Comparison of ENCODE assay signal across 8 cellular contexts in genomic region chr12:98399532-98399931, GRCh38.
A peak's percentile ranks its signal among the peaks of the same experiment; 100 is the strongest.
DNase-seq lines count a peak whose midpoint lies in the region; ATAC-seq, FAIRE-seq and TF ChIP-seq lines count a peak whose summit lies in the region.

No MANE protein-coding gene starts in this region.

- WGBS in pancreas, 2 donors: 42 to 47% methylated on average over 9 of the region's 9 CpGs

- no peaks in the 10 kb centered on the region for H3K9me3 ChIP-seq in pancreas

- H3K4me3 ChIP-seq in brain microvascular endothelial cell (ENCODE audit: low read depth, low read length) (no peak overlapping the region), pancreas (no peak overlapping the region)

- no peak for TF ChIP-seq RAD21 in Ishikawa (IDR thresholded peaks at IDR 0.05; ENCODE audit: low read depth)

- H3K27me3 ChIP-seq in brain microvascular endothelial cell (replicated peaks) (no peaks in the 10 kb centered on the region), pancreas (no peaks in the 10 kb centered on the region)

- intact Hi-C loops in pancreas (cut with DNase I): loop anchor here in 1 of 3 donors (10.0 kb wide), 1 partner anchor 1415 kb away; no protein-coding TSS in a partner anchor

- TF ChIP-seq CTCF in brain microvascular endothelial cell (IDR thresholded peaks at IDR 0.05; ENCODE audit: low read depth, low read length, missing control alignments): no peak
- no peak for TF ChIP-seq CTCF in pancreas (IDR thresholded peaks at IDR 0.05)

- H3K4me1 ChIP-seq in pancreas: no peaks in the 10 kb centered on the region

- FAIRE-seq in pancreas (lab: Jason Lieb, UNC): no peak

- H3K36me3 ChIP-seq in brain microvascular endothelial cell (replicated peaks) (no peaks in the 10 kb centered on the region), pancreas (no peaks in the 10 kb centered on the region)

- peak overlapping the region; percentile 37 for H3K27ac ChIP-seq in brain microvascular endothelial cell
- no peak overlapping the region for H3K27ac ChIP-seq in pancreas

- ATAC-seq in GM19328 (IDR thresholded peaks at IDR 0.05; ENCODE audit: unreplicated experiment): peak; percentile 40
- ATAC-seq in pancreas: no peak

- TF ChIP-seq EP300 in Ishikawa (IDR thresholded peaks at IDR 0.05; ENCODE audit: borderline replicate concordance): peak; percentile 74

- in situ Hi-C loops in brain microvascular endothelial cell (cut with HindIII; ENCODE audit: low pct_ligation_motif_present, low sequenced_read_pairs): no loop called here

- peak; percentile 65 for DNase-seq in AG08395 (ENCODE audit: low spot score)
- peak; percentile 68 for DNase-seq in UCSD-AML1 (lab: John Stamatoyannopoulos, UW; ENCODE audit: unreplicated experiment)
- DNase-seq in brain microvascular endothelial cell: peak; percentile 90
- peak; percentile 53 for DNase-seq in occipital lobe (lab: John Stamatoyannopoulos, UW)
- no peak for DNase-seq in D341Med (ENCODE audit: low spot score)
- no peak for DNase-seq in pancreas

TF ChIP-seq in Ishikawa, 13 proteins besides CTCF, POLR2A, EP300 and RAD21:
- TF ChIP-seq NFIC (IDR thresholded peaks at IDR 0.05) (no peak), MAX (IDR thresholded peaks at IDR 0.05) (peak; percentile 75), TCF12 (IDR thresholded peaks at IDR 0.05; ENCODE audit: low read depth) (peak; percentile 69; the same call in 1 of the 2 replicates), CEBPB (IDR thresholded peaks at IDR 0.05) (no peak), USF1 (IDR thresholded peaks at IDR 0.05) (peak; percentile 31; the same call in 1 of the 2 replicates), TAF1 (IDR thresholded peaks at IDR 0.05; ENCODE audit: low read depth) (no peak), REST (IDR thresholded peaks at IDR 0.05; ENCODE audit: low read depth) (no peak), EGR1 (IDR thresholded peaks at IDR 0.05) (peak; percentile 60; the same call in 1 of the 2 replicates), TEAD4 (IDR thresholded peaks at IDR 0.05) (peak; percentile 52)

Comparison
In these comparisons a context has a peak if more than half of its experiments do, and no peak if none do; other contexts are left out.
1. DNase-seq: peak in AG08395 (single experiment), UCSD-AML1 (single experiment), brain microvascular endothelial cell (single experiment) and occipital lobe (single experiment); none in D341Med (single experiment) and pancreas (0 of 6).